24 cellular contexts compared by ENCODE assay signal in the genomic region with DNA sequence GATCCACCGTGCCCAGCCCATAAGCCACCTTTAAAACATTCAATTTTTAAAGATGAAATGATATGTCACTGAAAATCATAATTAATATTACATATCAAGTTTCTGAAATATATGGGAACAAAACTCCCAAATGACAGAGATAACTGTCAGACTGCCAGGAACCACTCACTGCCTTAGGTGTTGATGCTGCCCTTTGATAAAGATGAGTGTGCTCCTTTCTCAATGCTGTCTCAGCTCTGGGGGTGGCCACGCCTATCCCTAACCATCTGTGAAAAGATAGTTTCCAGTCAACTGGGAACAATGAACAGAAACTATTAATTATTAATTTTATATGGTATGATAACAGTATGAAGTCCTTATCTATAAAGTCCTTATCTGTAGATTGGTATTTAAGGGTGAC.
"Had no signal": no experiment of that assay in that cellular context is flagged by ENCODE, and none has a peak within 500 bp of the region (broad histone marks: within the 10 kb centered on the region; RNA-seq: fewer than 3 reads in every experiment).

No MANE protein-coding gene starts in this region.

- H3K4me3 ChIP-seq: left ventricle myocardium inferior, lung, mucosa of descending colon, ovary, prostate gland, skin epidermis, suprapubic skin, thoracic aorta, tibial artery, uterus had no signal

- H3K36me3 ChIP-seq: left ventricle myocardium inferior, ovary, prostate gland, suprapubic skin, thoracic aorta, uterus had no signal

- H3K9me3 ChIP-seq: left ventricle myocardium inferior, mucosa of descending colon, ovary, prostate gland, suprapubic skin, thoracic aorta, tibial artery, uterus had no signal

- ATAC-seq: mucosa of descending colon; naive thymus-derived CD4-positive, alpha-beta T cell; natural killer cell treated with Interleukin-12 subunit alpha and Interleukin-12 subunit beta and Interleukin-15 and Interleukin-18, amount 100 ng/mL, for 72 hours; right cardiac atrium; sciatic nerve; stimulated activated naive B cell treated with anti-CD40 and anti-IgM and Interleukin-4, amounts not matched to agents 10 μg/mL and 1 μg/mL and 100 μg/mL, for 72 hours had no signal

- H3K27me3 ChIP-seq: ovary, suprapubic skin, tibial artery, uterus had no signal

- DNase-seq: hippocampal formation; immature natural killer cell; left ventricle myocardium inferior; midbrain; mucosa of descending colon; naive thymus-derived CD4-positive, alpha-beta T cell; ovary; posterior cingulate gyrus; retina; right cardiac atrium; stimulated activated CD4-positive, alpha-beta T cell treated with anti-CD3 and anti-CD28 coated beads, Interleukin-12 subunit alpha, Interleukin-12 subunit beta, amount 100 ng/mL, for 4 hours; stimulated activated CD4-positive, alpha-beta T cell treated with anti-CD3 and anti-CD28 coated beads, Interleukin-15, amount 100 ng/mL, for 24 hours; stimulated activated CD4-positive, alpha-beta T cell treated with anti-CD3 and anti-CD28 coated beads, Interleukin-2, amount 100 ng/mL, for 24 hours; stimulated activated CD4-positive, alpha-beta T cell treated with anti-CD3 and anti-CD28 coated beads, Interleukin-4, amount 100 ng/mL, for 1 hour; stimulated activated naive B cell treated with anti-CD40 and anti-IgM and Interleukin-4, amounts not matched to agents 10 μg/mL and 1 μg/mL and 100 μg/mL, for 72 hours; tibial artery; uterus had no signal

- H3K4me1 ChIP-seq: left ventricle myocardium inferior, suprapubic skin, uterus had no signal

- H3K27ac ChIP-seq: left ventricle myocardium inferior, ovary, prostate gland, skin epidermis, suprapubic skin, thoracic aorta, tibial artery, uterus had no signal
